In the genomic region with DNA sequence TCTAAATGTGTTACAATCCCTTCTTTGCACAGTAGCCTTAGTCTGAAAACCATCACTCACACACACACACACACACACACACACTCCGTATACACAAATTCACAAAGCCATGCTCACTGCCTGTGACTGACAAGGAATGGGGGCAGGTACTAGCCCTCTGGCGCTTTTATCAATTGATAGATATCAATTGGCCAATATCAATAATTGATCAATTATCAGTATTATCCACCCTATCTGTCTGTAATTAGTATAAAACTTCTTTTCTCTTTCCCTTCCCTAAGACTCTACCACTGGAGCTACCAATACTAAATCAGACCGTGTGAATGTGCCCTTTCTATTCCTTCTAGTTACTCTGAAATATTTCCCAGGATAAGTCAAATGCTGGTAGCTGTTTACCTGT, we compare ENCODE assay signal across 16 cellular contexts. TPM values are rescaled to one million over a fixed set of nuclear protein-coding genes. Genes with fewer than 3 reads are reported as not detected.
A peak's percentile ranks its signal among the peaks of the same experiment; 100 is the strongest.
DNase-seq lines count a peak whose midpoint lies in the region; ATAC-seq and TF ChIP-seq lines count a peak whose summit lies in the region.
"Had no signal": no experiment of that assay in that cellular context is flagged by ENCODE, and none has a peak within 500 bp of the region (broad histone marks: within the 10 kb centered on the region; RNA-seq: fewer than 3 reads in every experiment).

No MANE protein-coding gene starts in this region.

- H4K20me1 ChIP-seq in smooth muscle cell (ENCODE audit: low read depth) = peaks cover 43% of the 10 kb centered on the region

- WGBS in smooth muscle cell (ENCODE audit: low lambda C conversion rate) = 88% methylated on average over 3 of the region's 3 CpGs

- in situ Hi-C loops in KBM-7 (cut with MboI; ENCODE audit: low pct_unique_long_range_greater_than_20kb, low sequenced_read_pairs) = no loop called here

- no peak for ATAC-seq in WTC11

- H2AFZ ChIP-seq in smooth muscle cell (ENCODE audit: low read depth) = no peak overlapping the region

- H3K4me2 ChIP-seq in smooth muscle cell = peak overlapping the region; percentile 96

- H3K9me3 ChIP-seq in smooth muscle cell (replicated peaks; ENCODE audit: low read depth) = no peaks in the 10 kb centered on the region

- H3K27me3 Mint-ChIP-seq in activated T-cell treated with anti-CD3 and anti-CD28 coated beads, Interleukin-2, amount 50 U/mL, for 24 hours = no peaks in the 10 kb centered on the region
- peaks cover 17% of the 10 kb centered on the region for H3K27me3 Mint-ChIP-seq in WTC11 (ENCODE audit: low read depth)

- H3K27ac ChIP-seq in dorsolateral prefrontal cortex (peak overlapping the region in 56 of 59 donors; percentile 4 to 98 (median 92)), smooth muscle cell (ENCODE audit: low read depth) (no peak overlapping the region)

- peaks cover 15% of the 10 kb centered on the region for H3K4me1 ChIP-seq in smooth muscle cell (ENCODE audit: low read depth)

- TF ChIP-seq CTCF in WTC11 (IDR thresholded peaks at IDR 0.05) = no peak
- TF ChIP-seq CTCF in dorsolateral prefrontal cortex (IDR thresholded peaks at IDR 0.05 in 54 of 56, conservative IDR thresholded peaks at IDR 0.05 in 2 of 56; ENCODE audit: low read depth in 1 of 56, partially characterized antibody in 56 of 56) = no peak
- TF ChIP-seq CTCF in smooth muscle cell (IDR thresholded peaks at IDR 0.05; ENCODE audit: borderline replicate concordance, insufficient read depth, poor library complexity, severe bottlenecking) = no peak

- H3K36me3 Mint-ChIP-seq in activated T-cell treated with anti-CD3 and anti-CD28 coated beads, Interleukin-2, amount 50 U/mL, for 24 hours (ENCODE audit: low read depth) = peaks cover 5% of the 10 kb centered on the region
- no peaks in the 10 kb centered on the region for H3K36me3 Mint-ChIP-seq in WTC11

- H3K9ac ChIP-seq in smooth muscle cell (ENCODE audit: low read depth) = no peak overlapping the region

- peak overlapping the region; percentile 83 for H3K4me3 Mint-ChIP-seq in activated T-cell treated with anti-CD3 and anti-CD28 coated beads, Interleukin-2, amount 50 U/mL, for 24 hours
- peak overlapping the region; percentile 79 for H3K4me3 Mint-ChIP-seq in WTC11

- H3K9me3 Mint-ChIP-seq in activated T-cell treated with anti-CD3 and anti-CD28 coated beads, Interleukin-2, amount 50 U/mL, for 24 hours = no peaks in the 10 kb centered on the region
- H3K9me3 Mint-ChIP-seq in WTC11 = no peaks in the 10 kb centered on the region
- H3K9me3 Mint-ChIP-seq: HFFc6 had no signal

- CTCF ChIA-PET in WTC11 (lab: Charles Lee) = interaction anchor here (1.4 to 2.8 kb wide), 2 partner anchors 38 to 45 kb away, joined by 3 to 20 read pairs; a partner anchor contains a TSS

- no peak overlapping the region for H3K27ac Mint-ChIP-seq in activated T-cell treated with anti-CD3 and anti-CD28 coated beads, Interleukin-2, amount 50 U/mL, for 24 hours
- no peak overlapping the region for H3K27ac Mint-ChIP-seq in WTC11
- H3K27ac Mint-ChIP-seq: HFFc6 had no signal

- POLR2A ChIA-PET in WTC11 (lab: Charles Lee) = no interaction called here

- peak overlapping the region in 45 of 59 donors; percentile 58 to 88 (median 77) for H3K4me3 ChIP-seq in dorsolateral prefrontal cortex
- no peak overlapping the region for H3K4me3 ChIP-seq in smooth muscle cell

- peaks cover 3% of the 10 kb centered on the region for H3K79me2 ChIP-seq in smooth muscle cell (ENCODE audit: low read depth)

- intact Hi-C loops in dorsolateral prefrontal cortex (cut with DNase I) = loop anchor here (2.0 to 5.0 kb wide), 3 partner anchors 15 to 48 kb away; a partner anchor contains a TSS

- H3K36me3 ChIP-seq in smooth muscle cell (ENCODE audit: low read depth) = no peaks in the 10 kb centered on the region

- no peaks in the 10 kb centered on the region for H3K27me3 ChIP-seq in dorsolateral prefrontal cortex
- H3K27me3 ChIP-seq in smooth muscle cell (ENCODE audit: low read depth) = no peaks in the 10 kb centered on the region

- peaks cover 61% of the 10 kb centered on the region for H3K4me1 Mint-ChIP-seq in activated T-cell treated with anti-CD3 and anti-CD28 coated beads, Interleukin-2, amount 50 U/mL, for 24 hours (ENCODE audit: low read depth)
- peaks cover 53% of the 10 kb centered on the region for H3K4me1 Mint-ChIP-seq in WTC11

- H3F3A ChIP-seq in smooth muscle cell (ENCODE audit: low read depth) = peaks cover 5% of the 10 kb centered on the region

- DNase-seq in activated T-cell treated with anti-CD3 and anti-CD28 coated beads, Interleukin-2, amount 50 U/mL, for 24 hours = no peak
- DNase-seq in activated T-cell treated with anti-CD3 and anti-CD28 coated beads for 4 hours = no peak
- DNase-seq in WTC11 (ENCODE audit: low spot score) = no peak
- DNase-seq in dorsolateral prefrontal cortex = no peak
- no peak for DNase-seq in smooth muscle cell (lab: John Stamatoyannopoulos, UW; ENCODE audit: unreplicated experiment)
- DNase-seq in KBM-7 = no peak
- DNase-seq in activated gamma-delta T cell treated with Interleukin-2 at 50 U/mL for 16 hours = no peak
- no peak for DNase-seq in activated CD4-positive, CD25-positive, alpha-beta regulatory T cell (lab: John Stamatoyannopoulos, UW)
- DNase-seq: aorta, DMS153, mesendoderm, MM.1S, posterior cingulate gyrus, T-helper 9 cell had no signal

TF ChIP-seq in WTC11, 78 proteins besides CTCF, POLR2A, EP300 and RAD21 (continues in another document):
- no peak for TF ChIP-seq CREM (CRISPR knock-in tag; IDR thresholded peaks at IDR 0.05)
- no peak for TF ChIP-seq ZNF219 (CRISPR knock-in tag; IDR thresholded peaks at IDR 0.05; ENCODE audit: borderline replicate concordance)
- TF ChIP-seq, protein P1, sequence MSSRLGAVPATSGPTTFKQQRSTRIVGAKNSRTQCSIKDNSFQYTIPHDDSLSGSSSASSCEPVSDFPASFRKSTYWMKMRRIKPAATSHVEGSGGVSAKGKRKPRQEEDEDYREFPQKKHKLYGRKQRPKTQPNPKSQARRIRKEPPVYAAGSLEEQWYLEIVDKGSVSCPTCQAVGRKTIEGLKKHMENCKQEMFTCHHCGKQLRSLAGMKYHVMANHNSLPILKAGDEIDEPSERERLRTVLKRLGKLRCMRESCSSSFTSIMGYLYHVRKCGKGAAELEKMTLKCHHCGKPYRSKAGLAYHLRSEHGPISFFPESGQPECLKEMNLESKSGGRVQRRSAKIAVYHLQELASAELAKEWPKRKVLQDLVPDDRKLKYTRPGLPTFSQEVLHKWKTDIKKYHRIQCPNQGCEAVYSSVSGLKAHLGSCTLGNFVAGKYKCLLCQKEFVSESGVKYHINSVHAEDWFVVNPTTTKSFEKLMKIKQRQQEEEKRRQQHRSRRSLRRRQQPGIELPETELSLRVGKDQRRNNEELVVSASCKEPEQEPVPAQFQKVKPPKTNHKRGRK (CRISPR knock-in tag; IDR thresholded peaks at IDR 0.05; ENCODE audit: borderline replicate concordance) = no peak
- no peak for TF ChIP-seq ESRRA (CRISPR knock-in tag; IDR thresholded peaks at IDR 0.05; ENCODE audit: borderline replicate concordance)
- no peak for TF ChIP-seq EMX1 (CRISPR knock-in tag; IDR thresholded peaks at IDR 0.05)
- no peak for TF ChIP-seq FOXJ3 (CRISPR knock-in tag; IDR thresholded peaks at IDR 0.05; ENCODE audit: borderline replicate concordance)
- TF ChIP-seq, protein P2, sequence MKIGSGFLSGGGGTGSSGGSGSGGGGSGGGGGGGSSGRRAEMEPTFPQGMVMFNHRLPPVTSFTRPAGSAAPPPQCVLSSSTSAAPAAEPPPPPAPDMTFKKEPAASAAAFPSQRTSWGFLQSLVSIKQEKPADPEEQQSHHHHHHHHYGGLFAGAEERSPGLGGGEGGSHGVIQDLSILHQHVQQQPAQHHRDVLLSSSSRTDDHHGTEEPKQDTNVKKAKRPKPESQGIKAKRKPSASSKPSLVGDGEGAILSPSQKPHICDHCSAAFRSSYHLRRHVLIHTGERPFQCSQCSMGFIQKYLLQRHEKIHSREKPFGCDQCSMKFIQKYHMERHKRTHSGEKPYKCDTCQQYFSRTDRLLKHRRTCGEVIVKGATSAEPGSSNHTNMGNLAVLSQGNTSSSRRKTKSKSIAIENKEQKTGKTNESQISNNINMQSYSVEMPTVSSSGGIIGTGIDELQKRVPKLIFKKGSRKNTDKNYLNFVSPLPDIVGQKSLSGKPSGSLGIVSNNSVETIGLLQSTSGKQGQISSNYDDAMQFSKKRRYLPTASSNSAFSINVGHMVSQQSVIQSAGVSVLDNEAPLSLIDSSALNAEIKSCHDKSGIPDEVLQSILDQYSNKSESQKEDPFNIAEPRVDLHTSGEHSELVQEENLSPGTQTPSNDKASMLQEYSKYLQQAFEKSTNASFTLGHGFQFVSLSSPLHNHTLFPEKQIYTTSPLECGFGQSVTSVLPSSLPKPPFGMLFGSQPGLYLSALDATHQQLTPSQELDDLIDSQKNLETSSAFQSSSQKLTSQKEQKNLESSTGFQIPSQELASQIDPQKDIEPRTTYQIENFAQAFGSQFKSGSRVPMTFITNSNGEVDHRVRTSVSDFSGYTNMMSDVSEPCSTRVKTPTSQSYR (CRISPR knock-in tag; IDR thresholded peaks at IDR 0.05) = no peak
- TF ChIP-seq GRHL2 (CRISPR knock-in tag; IDR thresholded peaks at IDR 0.05; ENCODE audit: insufficient replicate concordance, severe bottlenecking) = no peak
- no peak for TF ChIP-seq NR2C2 (CRISPR knock-in tag; IDR thresholded peaks at IDR 0.05)
- TF ChIP-seq ZNF138 (CRISPR knock-in tag; conservative IDR thresholded peaks at IDR 0.05) = no peak
- no peak for TF ChIP-seq FOXK1 (CRISPR knock-in tag; IDR thresholded peaks at IDR 0.05)
- TF ChIP-seq, protein P3, sequence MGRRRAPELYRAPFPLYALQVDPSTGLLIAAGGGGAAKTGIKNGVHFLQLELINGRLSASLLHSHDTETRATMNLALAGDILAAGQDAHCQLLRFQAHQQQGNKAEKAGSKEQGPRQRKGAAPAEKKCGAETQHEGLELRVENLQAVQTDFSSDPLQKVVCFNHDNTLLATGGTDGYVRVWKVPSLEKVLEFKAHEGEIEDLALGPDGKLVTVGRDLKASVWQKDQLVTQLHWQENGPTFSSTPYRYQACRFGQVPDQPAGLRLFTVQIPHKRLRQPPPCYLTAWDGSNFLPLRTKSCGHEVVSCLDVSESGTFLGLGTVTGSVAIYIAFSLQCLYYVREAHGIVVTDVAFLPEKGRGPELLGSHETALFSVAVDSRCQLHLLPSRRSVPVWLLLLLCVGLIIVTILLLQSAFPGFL (CRISPR knock-in tag; IDR thresholded peaks at IDR 0.05; ENCODE audit: borderline replicate concordance) = no peak
- no peak for TF ChIP-seq RELA (CRISPR knock-in tag; IDR thresholded peaks at IDR 0.05; ENCODE audit: borderline replicate concordance)

RNA-seq across cellular contexts. Expression of a gene that starts 2.1 kb away (rescaled TPM):
- total RNA-seq in WTC11 (2021) = 20.6 to 22.1 TPM (median 20.8 TPM) in 3 replicates
- 10 to 100 TPM; 39.9 to 93.6 (median 55.5) TPM for total RNA-seq in dorsolateral prefrontal cortex
- total RNA-seq in smooth muscle cell = 9.3 and 10.3 TPM in 2 replicates
- 3.2 and 3.7 TPM in 2 replicates for polyA plus RNA-seq in smooth muscle cell

RNA-seq across cellular contexts. Expression of a gene that starts 8.3 kb away (rescaled TPM):
- total RNA-seq in WTC11 (2021) (0.04 to 0.07 TPM in 2 of 3 replicates, not detected in the other), dorsolateral prefrontal cortex (1 to 10 TPM in 2 of 120 experiments, under 1 TPM in 56, not detected in 62; 0.11 to 1.2 (median 0.28) TPM), smooth muscle cell (not detected in 2 replicates)
- not detected in 2 replicates for polyA plus RNA-seq in smooth muscle cell
- total RNA-seq: fibroblast of villous mesenchyme, HFFc6 had no signal
- polyA plus RNA-seq: aorta had no signal

RNA-seq across cellular contexts. Expression of a gene that starts 38.3 kb away (rescaled TPM):
- total RNA-seq in WTC11 (2021) = 221 to 245 TPM (median 222 TPM) in 3 replicates
- 10 to 100 TPM; 49.9 to 96.9 (median 80.2) TPM for total RNA-seq in dorsolateral prefrontal cortex
- total RNA-seq in smooth muscle cell = 178 and 255 TPM in 2 replicates
- polyA plus RNA-seq in smooth muscle cell = 202 and 225 TPM in 2 replicates
